In the genomic region with DNA sequence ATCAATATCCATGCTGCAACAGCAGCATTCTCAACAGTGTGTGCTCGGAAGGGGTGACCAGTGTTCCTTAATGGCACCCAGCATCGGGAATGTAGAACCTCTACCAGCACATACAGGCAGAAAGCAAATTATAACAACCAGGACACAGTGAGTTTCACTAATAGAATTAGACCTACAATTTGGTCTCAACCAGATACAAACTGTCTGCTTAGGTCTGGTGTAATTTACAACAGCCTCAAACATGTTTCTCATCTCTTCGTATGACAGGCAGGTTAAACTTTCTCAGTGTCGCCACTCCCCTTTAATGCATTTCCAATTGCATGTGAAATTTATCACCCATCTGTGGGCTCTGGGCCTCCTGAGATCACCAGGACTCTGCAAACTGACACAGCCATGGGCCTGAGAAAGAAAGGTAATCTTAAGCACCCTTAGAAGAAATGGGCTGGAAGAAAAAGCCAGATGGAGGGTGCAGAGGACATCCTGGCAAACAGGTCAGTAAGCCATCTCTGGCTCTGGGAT, we compare ENCODE assay signal across 18 cellular contexts.
A peak's percentile ranks its signal among the peaks of the same experiment; 100 is the strongest.
DNase-seq lines count a peak whose midpoint lies in the region; ATAC-seq, FAIRE-seq and TF ChIP-seq lines count a peak whose summit lies in the region.
"Had no signal": no experiment of that assay in that cellular context is flagged by ENCODE, and none has a peak within 500 bp of the region (broad histone marks: within the 10 kb centered on the region; RNA-seq: fewer than 3 reads in every experiment).

No MANE protein-coding gene starts in this region.

- H3K27me3 ChIP-seq in liver (ENCODE audit: control insufficient read depth in 4 of 4, insufficient read depth in 4 of 4, low read length in 3 of 4): no peaks in the 10 kb centered on the region
- H3K27me3 ChIP-seq in HepG2 (ENCODE audit: control insufficient read depth in 1 of 2, insufficient read depth in 2 of 2, low read length in 2 of 2): no peaks in the 10 kb centered on the region; a peak in 1 of 5 replicates
- H3K27me3 ChIP-seq in SK-N-SH (ENCODE audit: insufficient read depth): no peaks in the 10 kb centered on the region
- no peaks in the 10 kb centered on the region for H3K27me3 ChIP-seq in parathyroid adenoma (ENCODE audit: control insufficient read depth, insufficient read depth, low read length)
- H3K27me3 ChIP-seq: BLaER1 treated with 17β-estradiol and CSF1 and Interleukin-3, amounts not matched to agents 10 nM and 100 nM had no signal

- H3K27ac Mint-ChIP-seq in glutamatergic neuron (ENCODE audit: unreplicated experiment): peak overlapping the region; percentile 85
- H3K27ac Mint-ChIP-seq: CD4-positive, alpha-beta T cell; GM23338 had no signal

- H3F3A ChIP-seq in SK-N-SH (replicated peaks; ENCODE audit: insufficient read depth): no peaks in the 10 kb centered on the region

- no peaks in the 10 kb centered on the region for H3K9me2 ChIP-seq in SK-N-SH

- in situ Hi-C loops in HepG2 (cut with HindIII; ENCODE audit: extremely low pct_ligation_motif_present, low pct_unique_long_range_greater_than_20kb): no loop called here

- WGBS in liver: 90% methylated on average over 4 of the region's 4 CpGs
- 100% methylated on average over 2 of the region's 4 CpGs for WGBS in HepG2 (ENCODE audit: low lambda C conversion rate)
- 42% methylated on average over 4 of the region's 4 CpGs for WGBS in SK-N-SH (ENCODE audit: low lambda C conversion rate)

- ATAC-seq in HepG2 (no peak), GM19397 (IDR thresholded peaks at IDR 0.05; ENCODE audit: unreplicated experiment) (no peak)
- ATAC-seq: GM23338 had no signal

- no peak overlapping the region for H3K4me3 Mint-ChIP-seq in glutamatergic neuron (ENCODE audit: unreplicated experiment)
- H3K4me3 Mint-ChIP-seq: CD4-positive, alpha-beta T cell; GM23338 had no signal

- POLR2A ChIA-PET in HepG2 (lab: Yijun Ruan, JAX): no interaction called here
- POLR2A ChIA-PET in SK-N-SH (lab: Yijun Ruan, JAX): no interaction called here

- no peak overlapping the region for H3K9ac ChIP-seq in liver (ENCODE audit: low read depth in 1 of 2, low read length in 2 of 2)
- no peak overlapping the region for H3K9ac ChIP-seq in HepG2 (ENCODE audit: insufficient read depth, low read depth, low read length)
- H3K9ac ChIP-seq in SK-N-SH: no peak overlapping the region
- H3K9ac ChIP-seq in parathyroid adenoma: no peak overlapping the region
- H3K9ac ChIP-seq: BLaER1 treated with 17β-estradiol and CSF1 and Interleukin-3, amounts not matched to agents 10 nM and 100 nM had no signal

- no TSS peak for BruUV-seq in HepG2 (replicated peaks; lab: Mats Ljungman, UMichigan)

- H3K79me2 ChIP-seq in HepG2 (ENCODE audit: insufficient read depth, low read length) (no peaks in the 10 kb centered on the region), SK-N-SH (ENCODE audit: insufficient read depth) (no peaks in the 10 kb centered on the region), parathyroid adenoma (peaks cover 95% of the 10 kb centered on the region)

- peaks cover 6% of the 10 kb centered on the region for H3K27me3 Mint-ChIP-seq in glutamatergic neuron (ENCODE audit: unreplicated experiment)
- H3K27me3 Mint-ChIP-seq: CD4-positive, alpha-beta T cell had no signal

- peaks cover 10% of the 10 kb centered on the region for H3K9me3 Mint-ChIP-seq in glutamatergic neuron (ENCODE audit: unreplicated experiment)

- H3K4me1 Mint-ChIP-seq in glutamatergic neuron (ENCODE audit: low read depth, unreplicated experiment): peaks cover 49% of the 10 kb centered on the region

- H3K27ac ChIP-seq in liver (ENCODE audit: low read depth in 1 of 2, low read length in 2 of 2) (peak overlapping the region; percentile 33 to 80), HepG2 (ENCODE audit: extremely low read length, insufficient read depth, low read length) (no peak overlapping the region), SK-N-SH (ENCODE audit: low read depth in 2 of 2, low read length in 1 of 2) (peak overlapping the region in 1 of 2 experiments; percentile 96; a peak in 2 of 4 replicates), parathyroid adenoma (peak overlapping the region; percentile 56)
- H3K27ac ChIP-seq: 22Rv1 had no signal

- no peaks in the 10 kb centered on the region for H3K36me3 ChIP-seq in liver (ENCODE audit: control insufficient read depth in 4 of 4, insufficient read depth in 3 of 4, low read depth in 1 of 4, low read length in 3 of 4)
- no peaks in the 10 kb centered on the region for H3K36me3 ChIP-seq in HepG2 (replicated peaks in 1 of 2; ENCODE audit: control insufficient read depth in 1 of 2, insufficient read depth in 2 of 2, low read length in 2 of 2)
- H3K36me3 ChIP-seq in SK-N-SH (replicated peaks in 1 of 2; ENCODE audit: control insufficient read depth in 1 of 2, insufficient read depth in 2 of 2, low read length in 1 of 2): no peaks in the 10 kb centered on the region
- no peaks in the 10 kb centered on the region for H3K36me3 ChIP-seq in parathyroid adenoma (ENCODE audit: control insufficient read depth, insufficient read depth, low read length)
- H3K36me3 ChIP-seq: BLaER1 treated with 17β-estradiol and CSF1 and Interleukin-3, amounts not matched to agents 10 nM and 100 nM had no signal

- CTCF ChIA-PET in HepG2 (lab: Yijun Ruan, JAX; ENCODE audit: low intra/inter-chr PET ratio, low total read pairs): no interaction called here
- CTCF ChIA-PET in SK-N-SH (lab: Yijun Ruan, JAX): interaction anchor here (1.0 to 1.1 kb wide), 2 partner anchors 9 to 11 kb away, joined by 3 read pairs; no protein-coding TSS in a partner anchor

- no peak for TF ChIP-seq RAD21 in liver (IDR thresholded peaks at IDR 0.05)
- no peak for TF ChIP-seq RAD21 in HepG2 (CRISPR knock-in tag; IDR thresholded peaks at IDR 0.05)
- no peak; the same call in 1 of the 2 replicates for TF ChIP-seq RAD21 in SK-N-SH (IDR thresholded peaks at IDR 0.05; ENCODE audit: low read length)

- DNase-seq in HepG2 (ENCODE audit: low spot score) (no peak), SK-N-SH (peak; percentile 66), glutamatergic neuron (no peak), nucleus accumbens (lab: John Stamatoyannopoulos, UW) (no peak), GDM1 (lab: John Stamatoyannopoulos, UW) (no peak)
- DNase-seq: AML-193; Calu3; CD4-positive, alpha-beta T cell; DND-41; GF-D8; H7 had no signal

- TF ChIP-seq CTCF in liver (IDR thresholded peaks at IDR 0.05; ENCODE audit: low read depth, low read length, missing input control) (no peak), HepG2 (CRISPR knock-in tag; IDR thresholded peaks at IDR 0.05) (no peak), SK-N-SH (IDR thresholded peaks at IDR 0.05) (no peak), glutamatergic neuron (IDR thresholded peaks at IDR 0.05; ENCODE audit: partially characterized antibody, unreplicated experiment) (no peak), parathyroid adenoma (IDR thresholded peaks at IDR 0.05) (no peak)

- H3K4me3 ChIP-seq in liver (ENCODE audit: low read depth in 1 of 3, low read length in 3 of 3): no peak overlapping the region
- no peak overlapping the region for H3K4me3 ChIP-seq in HepG2 (replicated peaks in 1 of 3; ENCODE audit: insufficient read depth in 1 of 3, low read depth in 2 of 3, low read length in 3 of 3)
- H3K4me3 ChIP-seq in SK-N-SH (ENCODE audit: low read depth in 2 of 2, low read length in 1 of 2): no peak overlapping the region
- H3K4me3 ChIP-seq in parathyroid adenoma (ENCODE audit: low read depth, low read length): no peak overlapping the region
- H3K4me3 ChIP-seq: BLaER1 treated with 17β-estradiol and CSF1 and Interleukin-3, amounts not matched to agents 10 nM and 100 nM; GM23338 had no signal

- peaks cover 20% of the 10 kb centered on the region for H3K36me3 Mint-ChIP-seq in glutamatergic neuron (ENCODE audit: unreplicated experiment)

- no peak for FAIRE-seq in HepG2 (lab: Jason Lieb, UNC)
- FAIRE-seq: GM19239 had no signal

- H3K4me2 ChIP-seq in HepG2 (ENCODE audit: low read depth, low read length) (no peak overlapping the region), SK-N-SH (no peak overlapping the region), parathyroid adenoma (ENCODE audit: low read length) (no peak overlapping the region)
- H3K4me2 ChIP-seq: GM23338 had no signal

- H2AFZ ChIP-seq in HepG2 (ENCODE audit: low read length) (no peak overlapping the region), SK-N-SH (ENCODE audit: low read depth) (no peak overlapping the region), parathyroid adenoma (no peak overlapping the region)
- H2AFZ ChIP-seq: GM23338 had no signal

- H3K9me3 ChIP-seq in liver (ENCODE audit: control insufficient read depth in 4 of 4, low read length in 3 of 4) (no peaks in the 10 kb centered on the region), HepG2 (ENCODE audit: low read length) (peaks cover 6% of the 10 kb centered on the region), SK-N-SH (no peaks in the 10 kb centered on the region), parathyroid adenoma (ENCODE audit: control insufficient read depth, low read length) (no peaks in the 10 kb centered on the region)

- H3K4me1 ChIP-seq in liver (ENCODE audit: control insufficient read depth in 4 of 4, insufficient read depth in 4 of 4, low read length in 3 of 4) (peaks cover 5 to 31% (median 15%) of the 10 kb centered on the region in 4 donors), HepG2 (ENCODE audit: insufficient read depth, low read length) (peaks cover 12% of the 10 kb centered on the region), SK-N-SH (ENCODE audit: control insufficient read depth in 1 of 2, insufficient read depth in 2 of 2, low read depth in 1 of 2, low read length in 1 of 2) (peaks cover 0 to 38% of the 10 kb centered on the region in 2 experiments; a peak in 2 of 4 replicates), parathyroid adenoma (peaks cover 55% of the 10 kb centered on the region)

- H4K20me1 ChIP-seq in HepG2 (ENCODE audit: insufficient read depth, low read length) (no peaks in the 10 kb centered on the region), SK-N-SH (ENCODE audit: insufficient read depth) (no peaks in the 10 kb centered on the region)
- H4K20me1 ChIP-seq: BLaER1 treated with 17β-estradiol and CSF1 and Interleukin-3, amounts not matched to agents 10 nM and 100 nM had no signal

- no peak for TF ChIP-seq POLR2A in HepG2 (IDR thresholded peaks at IDR 0.05; ENCODE audit: insufficient read depth in 1 of 2, low read depth in 2 of 2, low read length in 2 of 2)

- TF ChIP-seq EP300 in HepG2 (IDR thresholded peaks at IDR 0.05; ENCODE audit: low read depth in 2 of 2, low read length in 2 of 2) (no peak), HepG2 (CRISPR knock-in tag; IDR thresholded peaks at IDR 0.05; ENCODE audit: borderline replicate concordance) (no peak), SK-N-SH (IDR thresholded peaks at IDR 0.05; ENCODE audit: borderline replicate concordance in 1 of 2, low read depth in 1 of 2, low read length in 1 of 2) (peak in 1 of 2 experiments; percentile 82; a peak in 1 of 4 replicates)

- intact Hi-C loops in HepG2 (cut with micrococcal nuclease; ENCODE audit: unreplicated experiment): no loop called here

TF ChIP-seq in HepG2, 621 proteins besides CTCF, POLR2A, EP300 and RAD21 (continues in another document):
- no peak for TF ChIP-seq GPN1 (CRISPR knock-in tag; IDR thresholded peaks at IDR 0.05; ENCODE audit: borderline replicate concordance)

TF ChIP-seq in SK-N-SH, 30 proteins besides CTCF, POLR2A, EP300 and RAD21 (continues in another document):
- TF ChIP-seq RCOR1 (IDR thresholded peaks at IDR 0.05; ENCODE audit: low read length) (peak; percentile 74), YY1 (IDR thresholded peaks at IDR 0.05; ENCODE audit: low read depth) (no peak), FOXJ3 (CRISPR knock-in tag; IDR thresholded peaks at IDR 0.05) (peak; percentile 71), CHD2 (IDR thresholded peaks at IDR 0.05; ENCODE audit: low read length, partially characterized antibody) (peak; percentile 63)
